Comparison of ENCODE assay signal across 8 cellular contexts in genomic region chr22:22810018-22810427, GRCh38.
DNase-seq lines count a peak whose midpoint lies in the region; ATAC-seq and TF ChIP-seq lines count a peak whose summit lies in the region.

No MANE protein-coding gene starts in this region.

- H3K4me3 ChIP-seq in IMR-90 (ENCODE audit: insufficient read depth, low read depth, low read length), result no peak overlapping the region
- H3K4me3 ChIP-seq in endodermal cell (ENCODE audit: low read length), result no peak overlapping the region
- no peak overlapping the region for H3K4me3 ChIP-seq in upper lobe of left lung

- no peaks in the 10 kb centered on the region for H3K9me3 ChIP-seq in IMR-90 (ENCODE audit: control insufficient read depth, insufficient read depth, low read length)
- no peaks in the 10 kb centered on the region for H3K9me3 ChIP-seq in endodermal cell (ENCODE audit: control insufficient read depth, low read length)
- H3K9me3 ChIP-seq in upper lobe of left lung, result no peaks in the 10 kb centered on the region

- H3K27me3 Mint-ChIP-seq in activated CD4-positive, alpha-beta memory T cell treated with anti-CD3 and anti-CD28 coated beads for 36 hours, result no peaks in the 10 kb centered on the region
- peaks cover 65% of the 10 kb centered on the region for H3K27me3 Mint-ChIP-seq in endodermal cell (ENCODE audit: insufficient read depth)

- H3K4me2 ChIP-seq in IMR-90 (ENCODE audit: low read depth, low read length), result no peak overlapping the region

- no peak overlapping the region for H3K23ac ChIP-seq in IMR-90 (ENCODE audit: low read depth, low read length)

- H2BK20ac ChIP-seq in IMR-90 (ENCODE audit: low read depth, low read length), result no peak overlapping the region

- no peaks in the 10 kb centered on the region for H3K79me1 ChIP-seq in IMR-90 (ENCODE audit: low read depth in 1 of 2, low read length in 2 of 2)

- no peak overlapping the region for H2BK15ac ChIP-seq in IMR-90 (ENCODE audit: low read depth, low read length)

- no peak overlapping the region for H3K14ac ChIP-seq in IMR-90 (replicated peaks; ENCODE audit: low read depth, low read length)

- peaks cover 24% of the 10 kb centered on the region for H3K4me1 Mint-ChIP-seq in activated CD4-positive, alpha-beta memory T cell treated with anti-CD3 and anti-CD28 coated beads for 36 hours (ENCODE audit: low read depth)
- no peaks in the 10 kb centered on the region for H3K4me1 Mint-ChIP-seq in endodermal cell

- peak; percentile 77 for ATAC-seq in IMR-90 (ENCODE audit: low read depth)
- ATAC-seq in omental fat pad (ENCODE audit: low FRiP score), result peak; percentile 29
- peak; percentile 44 to 80 for ATAC-seq in upper lobe of left lung (ENCODE audit: low FRiP score in 2 of 2)
- ATAC-seq in HG03280 (IDR thresholded peaks at IDR 0.05; ENCODE audit: unreplicated experiment), result no peak
- ATAC-seq in HG02610 (IDR thresholded peaks at IDR 0.05; ENCODE audit: unreplicated experiment), result no peak

- H3K9ac ChIP-seq in IMR-90 (ENCODE audit: low read depth, low read length) (no peak overlapping the region), endodermal cell (ENCODE audit: extremely low read depth, low read length, poor library complexity, severe bottlenecking) (no peak overlapping the region)

- CTCF ChIA-PET in IMR-90 (lab: Yijun Ruan, JAX), result interaction anchor here (1.0 to 1.3 kb wide), 3 partner anchors 9 to 74 kb away, joined by 3 to 8 read pairs (median 3); no protein-coding TSS in a partner anchor
- CTCF ChIA-PET in activated CD4-positive, alpha-beta memory T cell treated with anti-CD3 and anti-CD28 coated beads for 36 hours (lab: Charles Lee), result interaction anchor here (0.6 to 14.2 kb wide), 42 partner anchors 9 to 396 kb away, joined by 3 to 264 read pairs (median 6); no protein-coding TSS in a partner anchor

- TF ChIP-seq CTCF in IMR-90 (conservative IDR thresholded peaks at IDR 0.05; ENCODE audit: low read depth, low read length), result peak; percentile 57
- peak; percentile 96 for TF ChIP-seq CTCF in endodermal cell (conservative IDR thresholded peaks at IDR 0.05)
- TF ChIP-seq CTCF in omental fat pad (IDR thresholded peaks at IDR 0.05), result no peak
- peak; percentile 38 to 68 (median 49) for TF ChIP-seq CTCF in upper lobe of left lung (IDR thresholded peaks at IDR 0.05)

- no peaks in the 10 kb centered on the region for H3K9me1 ChIP-seq in IMR-90 (ENCODE audit: insufficient read depth, low read length)

- dilution Hi-C loops in IMR-90 (cut with HindIII; ENCODE audit: low sequenced_read_pairs, unreplicated experiment), result no loop called here

- TF ChIP-seq POLR2A in IMR-90 (IDR thresholded peaks at IDR 0.05; ENCODE audit: low read depth, low read length) (no peak), upper lobe of left lung (IDR thresholded peaks at IDR 0.05) (no peak)

- H2BK120ac ChIP-seq in IMR-90 (ENCODE audit: low read depth, low read length), result no peak overlapping the region

- in situ Hi-C loops in IMR-90 (cut with MboI; ENCODE audit: low sequenced_read_pairs), result no loop called here

- H3K4me1 ChIP-seq in IMR-90 (ENCODE audit: control insufficient read depth, insufficient read depth, low read length) (no peaks in the 10 kb centered on the region), endodermal cell (ENCODE audit: control insufficient read depth, insufficient read depth, low read length) (no peaks in the 10 kb centered on the region), upper lobe of left lung (no peaks in the 10 kb centered on the region)

- H3K56ac ChIP-seq in IMR-90 (ENCODE audit: extremely low read depth, insufficient read depth, low read length), result no peak overlapping the region

- TF ChIP-seq RAD21 in IMR-90 (IDR thresholded peaks at IDR 0.05; ENCODE audit: low read length), result peak; percentile 46

- H3K36me3 ChIP-seq in IMR-90 (ENCODE audit: control insufficient read depth, insufficient read depth, low read length), result no peaks in the 10 kb centered on the region
- no peaks in the 10 kb centered on the region for H3K36me3 ChIP-seq in endodermal cell (ENCODE audit: control insufficient read depth, insufficient read depth, low read length)
- H3K36me3 ChIP-seq in upper lobe of left lung, result no peaks in the 10 kb centered on the region

- WGBS in IMR-90 (ENCODE audit: extremely low coverage in 2 of 2, insufficient read length in 1 of 2), 2 experiments, result no CpG with 5 or more reads among the region's 5 CpGs
- 74 to 75% methylated on average over 3 to 5 of the region's 5 CpGs for WGBS in endodermal cell (ENCODE audit: insufficient coverage in 1 of 2, insufficient read length in 1 of 2), 2 experiments
- WGBS in upper lobe of left lung, 2 donors, result 20 to 76% methylated on average over 1 to 5 of the region's 5 CpGs

- H4K8ac ChIP-seq in IMR-90 (ENCODE audit: low read depth in 2 of 2, low read length in 2 of 2), result no peak overlapping the region

- DNase-seq in AG20443 (ENCODE audit: low spot score) (peak; percentile 32), IMR-90 (peak; percentile 30), endodermal cell (peak; percentile 89), omental fat pad (ENCODE audit: low spot score) (no peak), upper lobe of left lung (peak in 1 of 2 donors; percentile 46)
- DNase-seq in activated CD4-positive, alpha-beta memory T cell treated with anti-CD3 and anti-CD28 coated beads for 36 hours, result peak; percentile 80

- H3K27ac ChIP-seq in IMR-90 (ENCODE audit: insufficient read depth, low read length), result no peak overlapping the region
- no peak overlapping the region for H3K27ac ChIP-seq in endodermal cell (ENCODE audit: low read depth, low read length)
- no peak overlapping the region for H3K27ac ChIP-seq in upper lobe of left lung

- no peak overlapping the region for H2AFZ ChIP-seq in IMR-90 (replicated peaks; ENCODE audit: low read length, poor library complexity)

- H3K27me3 ChIP-seq in IMR-90 (ENCODE audit: control insufficient read depth, insufficient read depth, low read length) (no peaks in the 10 kb centered on the region; the same call in 1 of the 2 replicates), endodermal cell (ENCODE audit: control insufficient read depth, insufficient read depth, low read length, poor library complexity, severe bottlenecking) (peaks cover 62% of the 10 kb centered on the region), upper lobe of left lung (no peaks in the 10 kb centered on the region)

- no peaks in the 10 kb centered on the region for H3K36me3 Mint-ChIP-seq in activated CD4-positive, alpha-beta memory T cell treated with anti-CD3 and anti-CD28 coated beads for 36 hours
- H3K36me3 Mint-ChIP-seq in endodermal cell (ENCODE audit: low read depth), result no peaks in the 10 kb centered on the region

- no peak overlapping the region for H4K5ac ChIP-seq in IMR-90 (ENCODE audit: low read depth, low read length)

- intact Hi-C loops in IMR-90 (cut with micrococcal nuclease), result loop anchor here (1.0 kb wide), 1 partner anchor 146 kb away; no protein-coding TSS in a partner anchor
- intact Hi-C loops in activated CD4-positive, alpha-beta memory T cell treated with anti-CD3 and anti-CD28 coated beads for 36 hours (cut with micrococcal nuclease), result loop anchor here (1.0 to 5.0 kb wide), 2 partner anchors 37 to 67 kb away; no protein-coding TSS in a partner anchor

- no peak overlapping the region for H3K4me3 Mint-ChIP-seq in activated CD4-positive, alpha-beta memory T cell treated with anti-CD3 and anti-CD28 coated beads for 36 hours
- H3K4me3 Mint-ChIP-seq in endodermal cell, result no peak overlapping the region

- H3K4ac ChIP-seq in IMR-90 (ENCODE audit: low read depth, low read length), result no peak overlapping the region

- no peak overlapping the region for H2BK5ac ChIP-seq in IMR-90 (ENCODE audit: low read depth, low read length, poor library complexity, severe bottlenecking)

- no TSS peak for BruUV-seq in IMR-90 (replicated peaks; lab: Mats Ljungman, UMichigan)

- no peak for TF ChIP-seq EP300 in upper lobe of left lung (IDR thresholded peaks at IDR 0.05)

- H4K20me1 ChIP-seq in IMR-90 (ENCODE audit: insufficient read depth, low read length), result no peaks in the 10 kb centered on the region

- no peak overlapping the region for H3K27ac Mint-ChIP-seq in activated CD4-positive, alpha-beta memory T cell treated with anti-CD3 and anti-CD28 coated beads for 36 hours
- H3K27ac Mint-ChIP-seq in endodermal cell, result no peak overlapping the region

- H2AK5ac ChIP-seq in IMR-90 (ENCODE audit: low read depth, low read length), result no peak overlapping the region

- no peaks in the 10 kb centered on the region for H3K9me3 Mint-ChIP-seq in activated CD4-positive, alpha-beta memory T cell treated with anti-CD3 and anti-CD28 coated beads for 36 hours
- H3K9me3 Mint-ChIP-seq in endodermal cell, result no peaks in the 10 kb centered on the region

- H4K91ac ChIP-seq in IMR-90 (ENCODE audit: insufficient read depth, low read depth, low read length), result no peak overlapping the region

- no peak overlapping the region for H3K18ac ChIP-seq in IMR-90 (ENCODE audit: low read depth, low read length)

- H2AK9ac ChIP-seq in IMR-90 (replicated peaks; ENCODE audit: low read depth, low read length, poor library complexity), result no peak overlapping the region

- POLR2A ChIA-PET in IMR-90 (lab: Charles Lee; ENCODE audit: unreplicated experiment), result no interaction called here
- POLR2A ChIA-PET in activated CD4-positive, alpha-beta memory T cell treated with anti-CD3 and anti-CD28 coated beads for 36 hours (lab: Charles Lee), result interaction anchor here (0.6 to 0.8 kb wide), 2 partner anchors 67 to 146 kb away, joined by 3 read pairs; no protein-coding TSS in a partner anchor

TF ChIP-seq in IMR-90, 13 proteins besides CTCF, POLR2A, EP300 and RAD21:
- TF ChIP-seq RCOR1 (IDR thresholded peaks at IDR 0.05; ENCODE audit: insufficient replicate concordance, low read length), result no peak
- peak; percentile 29 for TF ChIP-seq SMC3 (IDR thresholded peaks at IDR 0.05; ENCODE audit: low read depth, low read length)

Comparison
In these comparisons a context has a peak if more than half of its experiments do, and no peak if none do; other contexts are left out.
1. ATAC-seq: peak in IMR-90 (single experiment), omental fat pad (single experiment) and upper lobe of left lung (2 of 2); none in HG03280 (single experiment) and HG02610 (single experiment).
2. CTCF ChIP-seq: peak in IMR-90 (single experiment), endodermal cell (single experiment) and upper lobe of left lung (6 of 6); none in omental fat pad (0 of 3).